ENCODE assay signal across 34 cellular contexts in the genomic region with DNA sequence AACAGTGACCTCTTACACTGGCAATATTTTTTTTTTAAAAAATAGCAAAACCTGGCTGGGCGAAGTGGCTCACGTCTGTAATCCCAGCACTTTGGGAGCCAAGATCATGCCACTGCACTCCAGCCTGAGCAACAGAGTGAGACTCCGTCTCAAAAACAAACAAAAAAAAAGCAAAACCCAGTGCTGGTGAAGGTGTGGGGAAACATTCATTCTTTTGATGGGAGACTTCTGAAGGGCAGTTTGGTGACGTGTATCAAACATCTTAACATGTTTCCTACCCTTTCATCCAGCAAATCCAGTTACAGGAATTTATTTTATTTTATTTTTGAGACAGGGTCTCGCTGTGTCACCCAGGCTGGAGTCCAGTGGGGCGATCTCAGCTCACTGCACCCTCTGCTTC. TPM values are rescaled to one million over a fixed set of nuclear protein-coding genes. Genes with fewer than 3 reads are reported as not detected.
"Had no signal": no experiment of that assay in that cellular context is flagged by ENCODE, and none has a peak within 500 bp of the region (broad histone marks: within the 10 kb centered on the region; RNA-seq: fewer than 3 reads in every experiment).

No MANE protein-coding gene starts in this region.

- FAIRE-seq: astrocyte, bronchial epithelial cell had no signal

- DNase-seq: activated effector memory CD4-positive, alpha-beta T cell treated with anti-CD3 and anti-CD28 coated beads, Interleukin-2, amount 50 U/mL, for 16 hours; activated effector memory CD4-positive, alpha-beta T cell treated with Interleukin-2 at 50 U/mL for 16 hours; activated gamma-delta T cell; activated gamma-delta T cell treated with Interleukin-2 at 50 U/mL for 16 hours; activated naive CD4-positive, alpha-beta T cell; activated naive CD4-positive, alpha-beta T cell treated with anti-CD3 and anti-CD28 coated beads for 36 hours; activated naive CD4-positive, alpha-beta T cell treated with anti-CD3 and anti-CD28 coated beads, Interleukin-2, amount 10 ng/mL, durations not matched to agents 7 days and 5 days; activated naive CD4-positive, alpha-beta T cell treated with anti-CD3 and anti-CD28 coated beads, Interleukin-2, amount 50 U/mL, for 16 hours; activated naive CD4-positive, alpha-beta T cell treated with Interleukin-2 at 50 U/mL for 16 hours; activated naive CD8-positive, alpha-beta T cell treated with anti-CD3 and anti-CD28 coated beads for 36 hours; activated naive CD8-positive, alpha-beta T cell treated with anti-CD3 and anti-CD28 coated beads, Interleukin-2, amount 10 ng/mL, durations not matched to agents 7 days and 5 days; activated naive CD8-positive, alpha-beta T cell treated with anti-CD3 and anti-CD28 coated beads, Interleukin-2, amount 50 U/mL, for 24 hours; activated T-cell treated with anti-CD3 and anti-CD28 coated beads, Interleukin-2, amount 50 U/mL, for 1 hour; activated T-cell treated with anti-CD3 and anti-CD28 coated beads, Interleukin-2, amount 50 U/mL, for 24 hours; activated T-cell treated with anti-CD3 and anti-CD28 coated beads, Interleukin-2, amount 50 U/mL, for 4 hours; activated T-cell treated with anti-CD3 and anti-CD28 coated beads, Interleukin-2, amount 50 U/mL, for 48 hours; activated T-cell treated with anti-CD3 and anti-CD28 coated beads, Interleukin-2, amount 50 U/mL, for 72 hours; adrenal gland; amniotic stem cell; amygdala; anterior cingulate cortex; aorta; body of pancreas; brain microvascular endothelial cell; caudate nucleus; central memory CD4-positive, alpha-beta T cell; cerebellar nuclear complex had no signal

- ATAC-seq: activated naive CD4-positive, alpha-beta T cell treated with anti-CD3 and anti-CD28 coated beads, Interleukin-2, amount 50 U/mL, for 72 hours; activated naive CD8-positive, alpha-beta T cell treated with anti-CD3 and anti-CD28 coated beads, Interleukin-2, amount 50 U/mL, for 24 hours; activated T-cell treated with anti-CD3 and anti-CD28 coated beads, Interleukin-2, amount 50 U/mL, for 4 hours; activated T-cell treated with anti-CD3 and anti-CD28 coated beads, Interleukin-2, amount 50 U/mL, for 72 hours; activated T-helper 17 cell treated with anti-CD3 and anti-CD28 coated beads, Interleukin-2, amount 50 U/mL, for 72 hours; body of pancreas had no signal

- H3K9me3 ChIP-seq: adrenal gland, ascending aorta, body of pancreas, breast epithelium had no signal

- H3K27me3 ChIP-seq: adrenal gland, ascending aorta, body of pancreas, brain microvascular endothelial cell, breast epithelium, cardiac muscle cell had no signal

- H3K4me3 ChIP-seq: adrenal gland, ascending aorta, body of pancreas, breast epithelium, cardiac muscle cell had no signal

- H3K27ac ChIP-seq: brain microvascular endothelial cell, breast epithelium, cardiac muscle cell had no signal

- H3K36me3 ChIP-seq: adrenal gland, ascending aorta, brain microvascular endothelial cell, breast epithelium, cardiac muscle cell had no signal

RNA-seq across cellular contexts. Expression of a gene that starts 58.0 kb away (rescaled TPM):
- total RNA-seq: activated naive CD8-positive, alpha-beta T cell treated with anti-CD3 and anti-CD28 coated beads, Interleukin-2, amount 10 ng/mL, durations not matched to agents 7 days and 5 days had no signal
